In the genomic region with DNA sequence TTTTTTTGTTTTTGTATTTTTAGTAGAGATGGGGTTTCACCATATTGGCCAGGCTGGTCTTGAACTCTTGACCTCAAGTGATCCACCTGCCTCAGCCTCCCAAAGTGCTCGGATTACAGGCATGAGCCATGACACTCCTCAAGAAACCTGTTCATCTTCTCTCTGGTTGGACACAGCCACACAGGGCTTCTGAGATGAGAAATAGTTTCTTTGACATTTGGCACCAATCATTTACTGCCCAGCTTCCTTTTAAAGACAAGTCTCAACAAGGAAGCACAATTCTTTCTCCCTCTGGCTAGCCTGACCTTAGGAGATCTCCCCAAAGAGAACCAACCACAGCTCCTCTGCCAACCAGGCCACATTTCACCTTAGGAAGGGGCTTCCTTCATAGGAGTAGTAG, we compare ENCODE assay signal across 1 cellular context. TPM values are rescaled to one million over a fixed set of nuclear protein-coding genes. Genes with fewer than 3 reads are reported as not detected.
"Had no signal": no experiment of that assay in that cellular context is flagged by ENCODE, and none has a peak within 500 bp of the region (broad histone marks: within the 10 kb centered on the region; RNA-seq: fewer than 3 reads in every experiment).

No MANE protein-coding gene starts in this region.

RNA-seq across cellular contexts. Expression of a gene that starts 14.0 kb away (rescaled TPM):
- polyA plus RNA-seq: naive thymus-derived CD8-positive, alpha-beta T cell had no signal
